ENCODE assay signal across 17 cellular contexts in genomic region chr7:142804715-142805114, GRCh38. TPM values are rescaled to one million over a fixed set of nuclear protein-coding genes. Genes with fewer than 3 reads are reported as not detected.
DNase-seq lines count a peak whose midpoint lies in the region; ATAC-seq and TF ChIP-seq lines count a peak whose summit lies in the region.
"Had no signal": no experiment of that assay in that cellular context is flagged by ENCODE, and none has a peak within 500 bp of the region (broad histone marks: within the 10 kb centered on the region; RNA-seq: fewer than 3 reads in every experiment).

No MANE protein-coding gene starts in this region.

- no peaks in the 10 kb centered on the region for H3K36me3 Mint-ChIP-seq in Caco-2 (ENCODE audit: insufficient read depth, unreplicated experiment)
- peaks cover 17% of the 10 kb centered on the region for H3K36me3 Mint-ChIP-seq in IgD-negative memory B cell
- H3K36me3 Mint-ChIP-seq in CD14-positive monocyte = peaks cover 0 to 2% of the 10 kb centered on the region in 2 donors

- CTCF ChIA-PET in Caco-2 (lab: Charles Lee) = no interaction called here

- H3K27ac ChIP-seq in mucosa of rectum (ENCODE audit: low read depth in 2 of 2, low read length in 2 of 2) = peak overlapping the region; percentile 21 to 68
- H3K27ac ChIP-seq: psoas muscle, WERI-Rb-1 had no signal

- H3K36me3 ChIP-seq in Caco-2 (ENCODE audit: control insufficient read depth, insufficient read depth, low read length) = no peaks in the 10 kb centered on the region
- no peaks in the 10 kb centered on the region for H3K36me3 ChIP-seq in mucosa of rectum (ENCODE audit: control insufficient read depth in 2 of 2, insufficient read depth in 2 of 2, low read length in 2 of 2)
- H3K36me3 ChIP-seq: WERI-Rb-1 had no signal

- intact Hi-C loops in Caco-2 (cut with micrococcal nuclease; ENCODE audit: unreplicated experiment) = no loop called here
- intact Hi-C loops in CD14-positive monocyte (cut with micrococcal nuclease) = no loop called here

- no peak overlapping the region for H3K9ac ChIP-seq in mucosa of rectum (ENCODE audit: low read depth in 1 of 2, low read length in 2 of 2)

- H3K9me3 ChIP-seq in Caco-2 (no peaks in the 10 kb centered on the region), mucosa of rectum (ENCODE audit: control insufficient read depth in 2 of 2, low read length in 2 of 2) (no peaks in the 10 kb centered on the region)
- H3K9me3 ChIP-seq: psoas muscle had no signal

- ATAC-seq in GM18907 (IDR thresholded peaks at IDR 0.05; ENCODE audit: unreplicated experiment) = no peak
- ATAC-seq: psoas muscle had no signal

- no peak overlapping the region for H3K4me3 ChIP-seq in Caco-2 (ENCODE audit: low read depth, low read length)
- H3K4me3 ChIP-seq in mucosa of rectum (ENCODE audit: low read length in 2 of 2) = no peak overlapping the region
- H3K4me3 ChIP-seq: psoas muscle had no signal

- H3K9me3 Mint-ChIP-seq in Caco-2 (ENCODE audit: unreplicated experiment) (no peaks in the 10 kb centered on the region), IgD-negative memory B cell (peaks cover 0 to 2% (median 0%) of the 10 kb centered on the region in 3 donors), CD14-positive monocyte (no peaks in the 10 kb centered on the region)

- POLR2A ChIA-PET in Caco-2 (lab: Charles Lee) = no interaction called here

- H3K4me1 Mint-ChIP-seq in Caco-2 (ENCODE audit: low read depth, unreplicated experiment) (peaks cover 15% of the 10 kb centered on the region), IgD-negative memory B cell (peaks cover 70 to 91% (median 72%) of the 10 kb centered on the region in 3 donors), CD14-positive monocyte (peaks cover 2% of the 10 kb centered on the region)

- H3K4me3 Mint-ChIP-seq in Caco-2 (ENCODE audit: unreplicated experiment) (no peak overlapping the region), IgD-negative memory B cell (peak overlapping the region in 3 of 4 donors; percentile 81 to 89 (median 82)), CD14-positive monocyte (no peak overlapping the region)

- H3K27me3 Mint-ChIP-seq in Caco-2 (ENCODE audit: insufficient read depth, unreplicated experiment) (no peaks in the 10 kb centered on the region), IgD-negative memory B cell (peaks cover 3% of the 10 kb centered on the region), CD14-positive monocyte (ENCODE audit: low read depth in 3 of 3) (peaks cover 8 to 19% (median 12%) of the 10 kb centered on the region in 3 donors)

- DNase-seq in Caco-2 = no peak
- DNase-seq in activated T-cell treated with anti-CD3 and anti-CD28 coated beads, Interleukin-2, amount 50 U/mL, for 48 hours = peak; percentile 65 to 66
- no peak for DNase-seq in anterior cingulate cortex (lab: John Stamatoyannopoulos, UW)
- DNase-seq in CD14-positive monocyte (ENCODE audit: low spot score) = no peak
- no peak for DNase-seq in NOMO-1 (lab: John Stamatoyannopoulos, UW; ENCODE audit: unreplicated experiment in 2 of 2)
- DNase-seq: amygdala, H7, NCI-H1417 treated with DMSO at 0.1 percent for 48 hours, NCI-H526, psoas muscle, SIG-M5, WERI-Rb-1 had no signal

- no peak for TF ChIP-seq CTCF in Caco-2 (IDR thresholded peaks at IDR 0.05; ENCODE audit: insufficient read depth in 1 of 2, low read depth in 1 of 2, low read length in 1 of 2, severe bottlenecking in 1 of 2, unreplicated experiment in 1 of 2)
- TF ChIP-seq CTCF in CD14-positive monocyte (IDR thresholded peaks at IDR 0.05) = no peak

- BruUV-seq in Caco-2 (replicated peaks; lab: Mats Ljungman, UMichigan) = no TSS peak

- H3K4me1 ChIP-seq in Caco-2 = no peaks in the 10 kb centered on the region
- peaks cover 2 to 3% of the 10 kb centered on the region in 2 donors for H3K4me1 ChIP-seq in mucosa of rectum (ENCODE audit: control insufficient read depth in 2 of 2, insufficient read depth in 2 of 2, low read length in 2 of 2)
- H3K4me1 ChIP-seq: psoas muscle had no signal

- H3K27ac Mint-ChIP-seq in Caco-2 (ENCODE audit: unreplicated experiment) (peak overlapping the region; percentile 51), IgD-negative memory B cell (peak overlapping the region; percentile 97 to 100 (median 97)), CD14-positive monocyte (peak overlapping the region in 2 of 7 donors; percentile 6 to 52)

- H3K27me3 ChIP-seq in Caco-2 (replicated peaks; ENCODE audit: control insufficient read depth, insufficient read depth, low read length) (no peaks in the 10 kb centered on the region), mucosa of rectum (ENCODE audit: control insufficient read depth in 2 of 2, insufficient read depth in 2 of 2, low read length in 2 of 2) (no peaks in the 10 kb centered on the region)

RNA-seq across cellular contexts. Expression of gene PRSS2, which starts 33.9 kb away (rescaled TPM):
- 8.8 and 9.3 TPM in 2 replicates for total RNA-seq in Caco-2 (2022)
- not detected for polyA plus RNA-seq in IgD-negative memory B cell
- polyA plus RNA-seq in CD14-positive monocyte = not detected
- total RNA-seq: dermis microvascular lymphatic vessel endothelial cell, mononuclear cell had no signal

RNA-seq across cellular contexts. Expression of gene EPHB6, which starts 50.2 kb away (rescaled TPM):
- total RNA-seq in Caco-2 (2022) = 2.7 and 3.9 TPM in 2 replicates
- polyA plus RNA-seq in IgD-negative memory B cell (37.6 TPM), CD14-positive monocyte (1 to 10 TPM; 7.9 to 9.3 TPM)

RNA-seq across cellular contexts. Expression of gene PRSS1, which starts 55.4 kb away (rescaled TPM):
- total RNA-seq in Caco-2 (2022) = 18.1 TPM in 2 replicates
- polyA plus RNA-seq in IgD-negative memory B cell (not detected), CD14-positive monocyte (not detected)
- total RNA-seq: dermis microvascular lymphatic vessel endothelial cell had no signal

Comparison
In these comparisons a context has a peak if more than half of its experiments do, and no peak if none do; other contexts are left out.
1. DNase-seq: peak in activated T-cell treated with anti-CD3 and anti-CD28 coated beads, Interleukin-2, amount 50 U/mL, for 48 hours (2 of 2); none in Caco-2 (0 of 2), anterior cingulate cortex (0 of 58), CD14-positive monocyte (single experiment) and NOMO-1 (0 of 2).
2. H3K4me3 Mint-ChIP-seq: peak in IgD-negative memory B cell (3 of 4); none in Caco-2 (single experiment) and CD14-positive monocyte (0 of 2).